8 cellular contexts compared by ENCODE assay signal in genomic region chr10:28532509-28533314, GRCh38. TPM values are rescaled to one million over a fixed set of nuclear protein-coding genes. Genes with fewer than 3 reads are reported as not detected.
DNase-seq lines count a peak whose midpoint lies in the region; ATAC-seq and TF ChIP-seq lines count a peak whose summit lies in the region.

Gene WAC (plus strand): TSS chr10:28533118. CDS start chr10:28533580, 462 bp downstream.

- DNase-seq in GM04504 (ENCODE audit: low read depth) (peak; percentile 90), NCI-H1048 (lab: John Stamatoyannopoulos, UW) (peak; percentile 70), SK-N-SH (peak; percentile 96), glomerular endothelial cell (ENCODE audit: extremely low read depth, low read depth, low spot score) (peak; percentile 37), omental fat pad (ENCODE audit: low spot score) (peak; percentile 87), testis (peak; percentile 95)

- peak in 1 of 2 experiments; percentile 43; a peak in 1 of 4 replicates for TF ChIP-seq EP300 in SK-N-SH (IDR thresholded peaks at IDR 0.05; ENCODE audit: borderline replicate concordance in 1 of 2, low read depth in 1 of 2, low read length in 1 of 2)

- peak within 1 kb of the TSS; percentile 94 for H2AFZ ChIP-seq in SK-N-SH (ENCODE audit: low read depth)

- CTCF ChIA-PET in SK-N-SH (lab: Yijun Ruan, JAX) = interaction anchor here (0.8 to 1.1 kb wide), 3 partner anchors 9 to 24 kb away, joined by 3 read pairs; no protein-coding TSS in a partner anchor

- no peak for TF ChIP-seq CTCF in SK-N-SH (IDR thresholded peaks at IDR 0.05)
- no peak for TF ChIP-seq CTCF in omental fat pad (IDR thresholded peaks at IDR 0.05)
- TF ChIP-seq CTCF in testis (IDR thresholded peaks at IDR 0.05) = peak in 1 of 3 experiments; percentile 1

- H3K4me3 ChIP-seq in SK-N-SH (ENCODE audit: low read depth in 2 of 2, low read length in 1 of 2) (peak within 1 kb of the TSS; percentile 86 to 92), testis (peak within 1 kb of the TSS; percentile 93 to 99)

- peak within 1 kb of the TSS; percentile 100 for H3K9ac ChIP-seq in SK-N-SH

- H3K4me2 ChIP-seq in SK-N-SH = peak within 1 kb of the TSS; percentile 88

- H3K27ac ChIP-seq in SK-N-SH (ENCODE audit: low read depth in 2 of 2, low read length in 1 of 2) (peak within 1 kb of the TSS; percentile 99 to 100), testis (peak within 1 kb of the TSS; percentile 99 to 100)

- TF ChIP-seq POLR2A in testis (IDR thresholded peaks at IDR 0.05) = peak; percentile 56

- peaks cover 34% of the 10 kb centered on the region for H4K20me1 ChIP-seq in SK-N-SH (ENCODE audit: insufficient read depth)

- H3K4me1 ChIP-seq in SK-N-SH (ENCODE audit: control insufficient read depth in 1 of 2, insufficient read depth in 2 of 2, low read depth in 1 of 2, low read length in 1 of 2) = peaks cover 14 to 15% of the 10 kb centered on the region in 2 experiments; a peak in 3 of 4 replicates
- peaks cover 13% of the 10 kb centered on the region for H3K4me1 ChIP-seq in testis

- peaks cover 2% of the 10 kb centered on the region for H3F3A ChIP-seq in SK-N-SH (replicated peaks; ENCODE audit: insufficient read depth)

- H3K79me2 ChIP-seq in SK-N-SH (ENCODE audit: insufficient read depth) = peaks cover 83% of the 10 kb centered on the region

- POLR2A ChIA-PET in SK-N-SH (lab: Yijun Ruan, JAX) = interaction anchor here (0.6 to 1.8 kb wide), 8 partner anchors 13 to 1293 kb away, joined by 3 to 6 read pairs (median 4); no protein-coding TSS in a partner anchor

- H3K4me3 Mint-ChIP-seq in activated naive CD4-positive, alpha-beta T cell treated with anti-CD3 and anti-CD28 coated beads, Interleukin-2, amount 50 U/mL, for 24 hours = peak within 1 kb of the TSS; percentile 95

- H3K27me3 Mint-ChIP-seq in activated naive CD4-positive, alpha-beta T cell treated with anti-CD3 and anti-CD28 coated beads, Interleukin-2, amount 50 U/mL, for 24 hours = no peaks in the 10 kb centered on the region

- H3K36me3 ChIP-seq in SK-N-SH (replicated peaks in 1 of 2; ENCODE audit: control insufficient read depth in 1 of 2, insufficient read depth in 2 of 2, low read length in 1 of 2) (peaks cover 32 to 36% of the 10 kb centered on the region in 2 experiments), testis (ENCODE audit: low read depth, missing control alignments) (no peaks in the 10 kb centered on the region)

- H3K9me3 ChIP-seq in SK-N-SH (no peaks in the 10 kb centered on the region), testis (no peaks in the 10 kb centered on the region)

- WGBS in SK-N-SH (ENCODE audit: low lambda C conversion rate) = under 1% methylated on average over 37 of the region's 98 CpGs
- 0% methylated on average over 43 to 91 of the region's 98 CpGs for WGBS in testis, 2 donors

- peak within 1 kb of the TSS; percentile 100 for H3K27ac Mint-ChIP-seq in activated naive CD4-positive, alpha-beta T cell treated with anti-CD3 and anti-CD28 coated beads, Interleukin-2, amount 50 U/mL, for 24 hours

- H3K27me3 ChIP-seq in SK-N-SH (ENCODE audit: insufficient read depth) (no peaks in the 10 kb centered on the region), testis (no peaks in the 10 kb centered on the region)

- ATAC-seq in HG02571 (IDR thresholded peaks at IDR 0.05; ENCODE audit: unreplicated experiment) (peak; percentile 78), omental fat pad (ENCODE audit: low FRiP score) (peak; percentile 97)

- no peak for TF ChIP-seq RAD21 in SK-N-SH (IDR thresholded peaks at IDR 0.05; ENCODE audit: low read length)

- H3K4me1 Mint-ChIP-seq in activated naive CD4-positive, alpha-beta T cell treated with anti-CD3 and anti-CD28 coated beads, Interleukin-2, amount 50 U/mL, for 24 hours = peaks cover 66% of the 10 kb centered on the region

- H3K9me2 ChIP-seq in SK-N-SH = no peaks in the 10 kb centered on the region

- intact Hi-C loops in testis (cut with DNase I; ENCODE audit: low total_unique reads) = no loop called here

- H3K36me3 Mint-ChIP-seq in activated naive CD4-positive, alpha-beta T cell treated with anti-CD3 and anti-CD28 coated beads, Interleukin-2, amount 50 U/mL, for 24 hours = peaks cover 34% of the 10 kb centered on the region

- H3K9me3 Mint-ChIP-seq in activated naive CD4-positive, alpha-beta T cell treated with anti-CD3 and anti-CD28 coated beads, Interleukin-2, amount 50 U/mL, for 24 hours = no peaks in the 10 kb centered on the region

TF ChIP-seq in SK-N-SH, 30 proteins besides CTCF, POLR2A, EP300 and RAD21 (continues in another document):
- TF ChIP-seq RFX5 (IDR thresholded peaks at IDR 0.05; ENCODE audit: low read length) (no peak), MXI1 (IDR thresholded peaks at IDR 0.05; ENCODE audit: low read depth, low read length) (0 out of 2 replicates have a peak, but pooled peaks have one; percentile 53), POLR2AphosphoS5 (IDR thresholded peaks at IDR 0.05; ENCODE audit: low read depth, low read length) (peak; percentile 96), REST (IDR thresholded peaks at IDR 0.05; ENCODE audit: low read depth, low read length) (0 out of 2 replicates have a peak, but pooled peaks have one; percentile 20), FOXM1 (IDR thresholded peaks at IDR 0.05; ENCODE audit: low read depth) (no peak), RCOR1 (IDR thresholded peaks at IDR 0.05; ENCODE audit: low read length) (no peak), TEAD4 (IDR thresholded peaks at IDR 0.05; ENCODE audit: borderline replicate concordance, insufficient read depth) (no peak), CHD2 (IDR thresholded peaks at IDR 0.05; ENCODE audit: low read length, partially characterized antibody) (peak; percentile 37), GATA2 (CRISPR knock-in tag; IDR thresholded peaks at IDR 0.05) (0 out of 2 replicates have a peak, but pooled peaks have one; percentile 18), NRF1 (IDR thresholded peaks at IDR 0.05; ENCODE audit: low read depth, low read length) (peak; percentile 84), EZH2phosphoT487 (IDR thresholded peaks at IDR 0.05; ENCODE audit: borderline replicate concordance, low read depth) (no peak), GABPA (IDR thresholded peaks at IDR 0.05; ENCODE audit: low read depth) (peak; percentile 79), TAF1 (IDR thresholded peaks at IDR 0.05; ENCODE audit: borderline replicate concordance, low read depth, low read length) (peak; percentile 83; the same call in 1 of the 2 replicates), MAX (IDR thresholded peaks at IDR 0.05; ENCODE audit: low read depth) (peak; percentile 76), NFIC (IDR thresholded peaks at IDR 0.05; ENCODE audit: borderline replicate concordance) (no peak), ZBTB33 (IDR thresholded peaks at IDR 0.05; ENCODE audit: borderline replicate concordance, low read depth) (0 out of 2 replicates have a peak, but pooled peaks have one; percentile 37), SMC3 (IDR thresholded peaks at IDR 0.05; ENCODE audit: low read depth, low read length) (no peak)

RNA-seq across cellular contexts. Expression of gene WAC, which starts in this region (rescaled TPM):
- polyA plus RNA-seq in SK-N-SH (2012; rRNA removed) (31.1 and 38.0 TPM in 2 replicates), testis (ENCODE audit: insufficient read depth, low read depth, low replicate concordance) (130 TPM)
- polyA plus RNA-seq in SK-N-SH (2012; cell fraction: cytosol; rRNA removed) = 39.2 and 40.1 TPM in 2 replicates
- polyA plus RNA-seq in SK-N-SH (2012; cell fraction: nucleus; rRNA removed) = 22.5 and 49.7 TPM in 2 replicates
- total RNA-seq in glomerular endothelial cell (57.2 and 86.3 TPM in 2 replicates), omental fat pad (100 to 1,000 TPM; 107 to 117 (median 113) TPM), testis (100 to 1,000 TPM; 166 to 174 TPM)

Comparison
In these comparisons a context has a peak if more than half of its experiments do, and no peak if none do; other contexts are left out.
1. Peak in every context shown above with its lines: DNase-seq, ATAC-seq, H3K4me3 ChIP-seq and H3K27ac ChIP-seq.
2. DNase-seq: peak in every context shown above with its lines; median percentile 96 in SK-N-SH; 95 in testis; 90 in GM04504; 87 in omental fat pad; 70 in NCI-H1048; 37 in glomerular endothelial cell.